ENCODE assay signal across 20 cellular contexts in the genomic region with DNA sequence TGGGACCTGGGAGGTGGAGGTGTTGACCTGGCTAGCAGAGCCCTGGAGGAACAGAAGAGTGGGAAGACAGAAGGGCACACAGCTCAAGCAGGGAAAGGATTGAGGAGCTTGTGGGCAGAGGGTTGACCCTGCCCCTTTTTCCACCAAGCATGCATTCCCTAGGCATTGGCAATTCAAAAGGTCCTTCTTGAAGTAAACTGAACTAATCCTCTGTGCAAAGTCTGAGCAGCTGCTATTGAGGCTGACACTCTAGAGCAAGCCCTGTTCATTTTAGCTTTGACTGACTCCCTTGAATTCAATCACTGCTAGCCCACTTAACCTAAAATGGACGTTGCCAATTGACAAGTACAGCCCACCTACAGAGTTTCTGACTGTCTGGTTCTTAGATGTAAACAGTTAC.
"Had no signal": no experiment of that assay in that cellular context is flagged by ENCODE, and none has a peak within 500 bp of the region (broad histone marks: within the 10 kb centered on the region; RNA-seq: fewer than 3 reads in every experiment).

No MANE protein-coding gene starts in this region.

- H3K4me3 ChIP-seq: ascending aorta, body of pancreas had no signal

- DNase-seq: activated B cell treated with CpG ODN at 0.5 μM for 24 hours; activated CD4-positive, alpha-beta memory T cell treated with anti-CD3 and anti-CD28 coated beads for 36 hours; activated CD4-positive, alpha-beta T cell treated with anti-CD3 and anti-CD28 coated beads, Interleukin-2, amount 10 ng/mL, durations not matched to agents 7 days and 5 days; activated CD8-positive, alpha-beta memory T cell treated with anti-CD3 and anti-CD28 coated beads for 24 hours; activated effector memory CD4-positive, alpha-beta T cell treated with anti-CD3 and anti-CD28 coated beads, Interleukin-2, amount 50 U/mL, for 16 hours; activated naive CD4-positive, alpha-beta T cell treated with Interleukin-2 at 50 U/mL for 16 hours; activated naive CD8-positive, alpha-beta T cell treated with anti-CD3 and anti-CD28 coated beads, Interleukin-2, amount 50 U/mL, for 24 hours; activated T-cell treated with anti-CD3 and anti-CD28 coated beads, Interleukin-2, amount 50 U/mL, for 4 hours; amniotic stem cell; body of pancreas; NCI-H146; NCI-H1930; NCI-H2107; NCI-H510A treated with DMSO at 0.1 percent for 48 hours; NK-92 treated with Interleukin-12 subunit alpha and Interleukin-12 subunit beta, amount 100 ng/mL, for 24 hours; SHP77; T-helper 17 cell; T-helper 9 cell had no signal

- H3K4me1 ChIP-seq: body of pancreas had no signal

- H3K27me3 ChIP-seq: ascending aorta, body of pancreas had no signal

- ATAC-seq: activated naive CD4-positive, alpha-beta T cell treated with anti-CD3 and anti-CD28 coated beads, Interleukin-2, amount 50 U/mL, for 72 hours; activated naive CD8-positive, alpha-beta T cell treated with anti-CD3 and anti-CD28 coated beads, Interleukin-2, amount 50 U/mL, for 24 hours; body of pancreas; T-helper 17 cell had no signal

- H3K9me3 ChIP-seq: ascending aorta, body of pancreas had no signal

- H3K36me3 ChIP-seq: ascending aorta had no signal

- H3K27ac ChIP-seq: ascending aorta, body of pancreas had no signal
